ENCODE assay signal across 1 cellular context in genomic region chr2:145088733-145089132, GRCh38.
TF ChIP-seq lines count a peak whose summit lies in the region.

No MANE protein-coding gene starts in this region.

TF ChIP-seq in WTC11, 78 proteins besides CTCF, POLR2A, EP300 and RAD21 (continued from another document):
- no peak for TF ChIP-seq FOXP4 (CRISPR knock-in tag; IDR thresholded peaks at IDR 0.05)
TF ChIP-seq in WTC11: peak in this region for 0.
